ENCODE assay signal across 8 cellular contexts in genomic region chr17:28812136-28812979, GRCh38. TPM values are rescaled to one million over a fixed set of nuclear protein-coding genes. Genes with fewer than 3 reads are reported as not detected.
DNase-seq lines count a peak whose midpoint lies in the region; FAIRE-seq and TF ChIP-seq lines count a peak whose summit lies in the region.

No MANE protein-coding gene starts in this region.

- peak overlapping the region; percentile 77 for H3K4me3 ChIP-seq in MM.1S (ENCODE audit: low read length)
- peak overlapping the region; percentile 75 to 90 for H3K4me3 ChIP-seq in neuronal stem cell (ENCODE audit: low read length in 2 of 2)
- H3K4me3 ChIP-seq in subcutaneous abdominal adipose tissue (ENCODE audit: low read depth in 1 of 5, low read length in 5 of 5), result peak overlapping the region; percentile 79 to 94 (median 89)

- H3K14ac ChIP-seq in neuronal stem cell (ENCODE audit: low read length), result peak overlapping the region; percentile 25

- H4K91ac ChIP-seq in neuronal stem cell (ENCODE audit: low read depth, low read length, poor library complexity), result peak overlapping the region; percentile 38

- H3K9ac ChIP-seq in MM.1S (ENCODE audit: low read length) (peak overlapping the region; percentile 72), neuronal stem cell (ENCODE audit: low read depth, low read length, poor library complexity) (peak overlapping the region; percentile 88), subcutaneous abdominal adipose tissue (ENCODE audit: low read length in 5 of 5) (peak overlapping the region; percentile 70 to 86 (median 78))

- in situ Hi-C loops in G401 (cut with HindIII; ENCODE audit: low sequenced_read_pairs), result no loop called here

- TF ChIP-seq CTCF in MM.1S (IDR thresholded peaks at IDR 0.05; ENCODE audit: low read length), result no peak

- H3K23ac ChIP-seq in neuronal stem cell (ENCODE audit: low read depth, low read length, poor library complexity), result peak overlapping the region; percentile 58

- no peak overlapping the region for H2BK12ac ChIP-seq in neuronal stem cell (ENCODE audit: low read length)

- H3K27ac ChIP-seq in MM.1S (ENCODE audit: low read length), result peak overlapping the region; percentile 82; the same call in 1 of the 2 replicates
- H3K27ac ChIP-seq in neuronal stem cell (replicated peaks; ENCODE audit: low read length), result peak overlapping the region; percentile 64
- H3K27ac ChIP-seq in subcutaneous abdominal adipose tissue (ENCODE audit: low read depth, low read length), result peak overlapping the region; percentile 84

- H3K27me3 ChIP-seq in MM.1S (replicated peaks; ENCODE audit: insufficient read depth, low read length) (no peaks in the 10 kb centered on the region), neuronal stem cell (ENCODE audit: control insufficient read depth in 3 of 3, insufficient read depth in 3 of 3, low read depth in 1 of 3, low read length in 3 of 3) (no peaks in the 10 kb centered on the region), subcutaneous abdominal adipose tissue (ENCODE audit: control insufficient read depth in 5 of 5, insufficient read depth in 4 of 5, low read length in 5 of 5) (no peaks in the 10 kb centered on the region)

- peak overlapping the region; percentile 93 for H3K18ac ChIP-seq in neuronal stem cell (ENCODE audit: low read length)

- no peak overlapping the region for H2BK120ac ChIP-seq in neuronal stem cell (ENCODE audit: low read depth, low read length)

- no peak overlapping the region for H4K8ac ChIP-seq in neuronal stem cell (ENCODE audit: low read depth, low read length)

- H2BK5ac ChIP-seq in neuronal stem cell (ENCODE audit: low read length), result no peak overlapping the region

- H2AFZ ChIP-seq in MM.1S (ENCODE audit: low read length), result peak overlapping the region; percentile 87
- peak overlapping the region; percentile 90 for H2AFZ ChIP-seq in neuronal stem cell (ENCODE audit: low read length)

- H2AK5ac ChIP-seq in neuronal stem cell (ENCODE audit: low read depth, low read length), result no peak overlapping the region

- peaks cover 14% of the 10 kb centered on the region for H3F3A ChIP-seq in MM.1S (ENCODE audit: insufficient read depth, low read length)

- no peak overlapping the region for H3K4ac ChIP-seq in neuronal stem cell (ENCODE audit: low read length)

- H3K36me3 ChIP-seq in MM.1S (replicated peaks; ENCODE audit: insufficient read depth, low read length) (no peaks in the 10 kb centered on the region), neuronal stem cell (replicated peaks in 1 of 2; ENCODE audit: control insufficient read depth in 2 of 2, insufficient read depth in 2 of 2, low read length in 2 of 2) (no peaks in the 10 kb centered on the region), subcutaneous abdominal adipose tissue (ENCODE audit: control insufficient read depth in 5 of 5, insufficient read depth in 5 of 5, low read length in 5 of 5) (no peaks in the 10 kb centered on the region)

- H3K9me3 ChIP-seq in MM.1S (replicated peaks; ENCODE audit: insufficient read depth, low read length) (no peaks in the 10 kb centered on the region), neuronal stem cell (replicated peaks in 1 of 2; ENCODE audit: control insufficient read depth in 2 of 2, insufficient read depth in 1 of 2, low read depth in 1 of 2, low read length in 2 of 2) (no peaks in the 10 kb centered on the region), subcutaneous abdominal adipose tissue (ENCODE audit: control insufficient read depth in 5 of 5, low read length in 5 of 5) (no peaks in the 10 kb centered on the region)

- no peaks in the 10 kb centered on the region for H3K9me2 ChIP-seq in MM.1S (replicated peaks; ENCODE audit: insufficient read depth, low read length)

- H3K4me1 ChIP-seq in MM.1S (ENCODE audit: low read length) (peaks cover 12% of the 10 kb centered on the region), neuronal stem cell (ENCODE audit: control insufficient read depth in 2 of 2, insufficient read depth in 1 of 2, low read depth in 1 of 2, low read length in 2 of 2) (peaks cover 5 to 18% of the 10 kb centered on the region in 2 donors), subcutaneous abdominal adipose tissue (ENCODE audit: control insufficient read depth in 5 of 5, insufficient read depth in 5 of 5, low read length in 5 of 5) (peaks cover 6 to 34% (median 30%) of the 10 kb centered on the region in 5 donors)

- peak; percentile 97 for DNase-seq in G401 (ENCODE audit: low spot score)
- peak; percentile 97 for DNase-seq in HCEC 1CT
- peak; percentile 96 for DNase-seq in MM.1S
- DNase-seq in SIG-M5 (lab: John Stamatoyannopoulos, UW), result peak; percentile 83
- DNase-seq in activated naive CD4-positive, alpha-beta T cell (lab: John Stamatoyannopoulos, UW), result peak; percentile 81 to 92 (median 86)
- peak; percentile 95 to 99 for DNase-seq in frontal cortex (ENCODE audit: low spot score in 2 of 2)
- peak; percentile 94 for DNase-seq in neuronal stem cell (ENCODE audit: low spot score)

- H3K4me2 ChIP-seq in MM.1S (ENCODE audit: low read depth, low read length) (peak overlapping the region; percentile 93), neuronal stem cell (ENCODE audit: insufficient read depth, low read length, poor library complexity, severe bottlenecking) (peak overlapping the region; percentile 65)

- WGBS in neuronal stem cell (ENCODE audit: extremely low coverage in 2 of 2, insufficient read length in 2 of 2, insufficient replicate concordance in 1 of 2), 2 donors, result no CpG with 5 or more reads among the region's 49 CpGs

- no peak overlapping the region for H2BK15ac ChIP-seq in neuronal stem cell (ENCODE audit: low read length)

- no peak for FAIRE-seq in frontal cortex (lab: Jason Lieb, UNC)

- H3K79me2 ChIP-seq in MM.1S (ENCODE audit: low read length), result peaks cover 63% of the 10 kb centered on the region

- H3K79me1 ChIP-seq in neuronal stem cell (ENCODE audit: low read depth, low read length), result no peaks in the 10 kb centered on the region

- no peaks in the 10 kb centered on the region for H4K20me1 ChIP-seq in MM.1S (ENCODE audit: insufficient read depth, low read length)

RNA-seq across cellular contexts. Expression of gene FAM222B, which starts 30.2 kb away (rescaled TPM):
- 0.86 and 8.0 TPM in 2 replicates for total RNA-seq in G401 (2014; rRNA removed; shearing (Covaris generic))
- total RNA-seq in frontal cortex, result 2.4 TPM
- polyA plus RNA-seq in neuronal stem cell (2013, experiment 1 of 2), result 38.0 TPM
- polyA plus RNA-seq in neuronal stem cell (2013, experiment 2 of 2), result 37.2 TPM

RNA-seq across cellular contexts. Expression of gene ERAL1, which starts 42.5 kb away (rescaled TPM):
- 52.9 and 96.8 TPM in 2 replicates for total RNA-seq in G401 (2014; rRNA removed; shearing (Covaris generic))
- total RNA-seq in frontal cortex, result 19.6 TPM
- 36.2 TPM for polyA plus RNA-seq in neuronal stem cell (2013, experiment 1 of 2)
- polyA plus RNA-seq in neuronal stem cell (2013, experiment 2 of 2), result 39.5 TPM

Comparison
In these comparisons a context has a peak if more than half of its experiments do, and no peak if none do; other contexts are left out.
1. Peak in every context shown above with its lines: DNase-seq, H3K4me3 ChIP-seq and H3K27ac ChIP-seq.